28 cellular contexts compared by ENCODE assay signal in the genomic region with DNA sequence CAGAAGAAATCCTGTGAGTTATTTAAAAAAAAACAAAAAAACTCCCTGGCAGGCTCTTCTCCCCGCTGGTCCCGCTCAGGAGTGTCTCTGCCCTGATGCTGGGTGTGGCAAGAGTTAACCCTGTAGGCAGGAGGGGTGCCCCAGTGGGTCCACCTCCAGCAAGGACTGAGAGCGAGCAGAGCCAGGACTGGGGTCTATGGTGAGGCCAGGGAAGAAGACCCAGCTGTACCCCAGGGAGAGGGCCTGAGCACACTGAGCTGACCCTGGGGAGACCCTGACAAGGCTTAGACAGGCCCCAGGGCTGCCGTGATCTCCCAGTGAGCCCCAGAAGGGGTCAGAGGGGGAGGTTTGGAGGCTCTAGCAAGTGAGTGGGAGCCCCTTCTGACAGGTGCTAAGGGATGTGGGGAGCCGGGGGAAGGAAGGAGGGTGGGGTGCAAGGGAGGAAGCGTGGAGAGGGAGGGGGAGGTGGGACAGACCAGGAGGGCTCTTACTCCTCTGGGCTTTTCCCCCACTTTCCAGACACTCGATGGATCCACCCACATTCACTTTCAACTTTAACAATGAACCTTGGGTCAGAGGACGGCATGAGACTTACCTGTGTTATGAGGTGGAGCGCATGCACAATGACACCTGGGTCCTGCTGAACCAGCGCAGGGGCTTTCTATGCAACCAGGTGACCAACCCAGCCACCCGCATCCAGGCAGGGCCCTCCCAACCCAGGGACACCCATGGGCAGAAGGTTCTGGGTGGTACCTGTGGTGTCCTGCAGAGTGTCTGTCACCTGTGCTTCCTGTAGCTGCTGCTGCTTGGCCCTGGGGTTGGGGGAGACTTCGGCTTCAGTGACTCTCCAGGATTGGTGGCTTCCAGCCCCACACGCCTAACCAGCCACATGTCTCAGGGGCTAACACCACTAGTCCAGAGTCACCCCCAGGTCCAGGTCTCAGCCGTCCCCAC. TPM values are rescaled to one million over a fixed set of nuclear protein-coding genes. Genes with fewer than 3 reads are reported as not detected.
DNase-seq lines count a peak whose midpoint lies in the region; ATAC-seq and TF ChIP-seq lines count a peak whose summit lies in the region.
"Had no signal": no experiment of that assay in that cellular context is flagged by ENCODE, and none has a peak within 500 bp of the region (broad histone marks: within the 10 kb centered on the region; RNA-seq: fewer than 3 reads in every experiment).

No MANE protein-coding gene starts in this region.

- H3K4me3 ChIP-seq in aorta (ENCODE audit: low read length in 2 of 2), result no peak overlapping the region
- no peak overlapping the region for H3K4me3 ChIP-seq in esophagus squamous epithelium
- H3K4me3 ChIP-seq: GM23248, Peyer's patch, right atrium auricular region, SJCRH30, thyroid gland had no signal

- no peak for ATAC-seq in stimulated activated naive CD8-positive, alpha-beta T cell treated with anti-CD3 and anti-CD28 coated beads, Interleukin-15, Interleukin-2, amounts not matched to agents 100 U/mL and 50 U/mL, for 24 hours
- peak; percentile 6 for ATAC-seq in aorta (ENCODE audit: low FRiP score)
- ATAC-seq in GM18873 (IDR thresholded peaks at IDR 0.05; ENCODE audit: low FRiP score, unreplicated experiment), result no peak
- ATAC-seq: foreskin keratinocyte had no signal

- WGBS in aorta, 2 donors, result 89 to 90% methylated on average over 14 of the region's 14 CpGs
- WGBS in esophagus squamous epithelium, 2 donors, result 68 to 81% methylated on average over 8 to 11 of the region's 14 CpGs

- no peak overlapping the region for H3K4me3 Mint-ChIP-seq in stimulated activated naive CD8-positive, alpha-beta T cell treated with anti-CD3 and anti-CD28 coated beads, Interleukin-15, Interleukin-2, amounts not matched to agents 100 ng/mL and 50 ng/mL, for 24 hours
- no peak overlapping the region for H3K4me3 Mint-ChIP-seq in activated T-helper 1 cell treated with anti-CD3 and anti-CD28 coated beads, Interleukin-12 subunit alpha, Interleukin-12 subunit beta, Interleukin-2, Interleukin-4 antibody, amounts not matched to agents 30 ng/mL and 10 ng/mL and 1 ng/mL, durations not matched to agents 14 hours and 24 hours and 36 hours
- peak overlapping the region; percentile 23 to 97 (median 94) for H3K4me3 Mint-ChIP-seq in immature natural killer cell

- no peaks in the 10 kb centered on the region for H3K9me3 Mint-ChIP-seq in stimulated activated naive CD8-positive, alpha-beta T cell treated with anti-CD3 and anti-CD28 coated beads, Interleukin-15, Interleukin-2, amounts not matched to agents 100 ng/mL and 50 ng/mL, for 24 hours
- H3K9me3 Mint-ChIP-seq in activated T-helper 1 cell treated with anti-CD3 and anti-CD28 coated beads, Interleukin-12 subunit alpha, Interleukin-12 subunit beta, Interleukin-2, Interleukin-4 antibody, amounts not matched to agents 30 ng/mL and 10 ng/mL and 1 ng/mL, durations not matched to agents 14 hours and 24 hours and 36 hours, result no peaks in the 10 kb centered on the region
- H3K9me3 Mint-ChIP-seq in immature natural killer cell, result no peaks in the 10 kb centered on the region

- H3K27ac Mint-ChIP-seq in stimulated activated naive CD8-positive, alpha-beta T cell treated with anti-CD3 and anti-CD28 coated beads, Interleukin-15, Interleukin-2, amounts not matched to agents 100 ng/mL and 50 ng/mL, for 24 hours, result peak overlapping the region; percentile 45
- peak overlapping the region; percentile 48 for H3K27ac Mint-ChIP-seq in activated T-helper 1 cell treated with anti-CD3 and anti-CD28 coated beads, Interleukin-12 subunit alpha, Interleukin-12 subunit beta, Interleukin-2, Interleukin-4 antibody, amounts not matched to agents 30 ng/mL and 10 ng/mL and 1 ng/mL, durations not matched to agents 14 hours and 24 hours and 36 hours
- peak overlapping the region; percentile 93 to 99 (median 98) for H3K27ac Mint-ChIP-seq in immature natural killer cell

- H3K27me3 ChIP-seq in aorta (ENCODE audit: control insufficient read depth in 1 of 2, insufficient read depth in 2 of 2, low read length in 1 of 2), result no peaks in the 10 kb centered on the region
- H3K27me3 ChIP-seq in esophagus squamous epithelium, result no peaks in the 10 kb centered on the region
- H3K27me3 ChIP-seq: foreskin keratinocyte, Peyer's patch, right atrium auricular region, thyroid gland had no signal

- no peaks in the 10 kb centered on the region for H3K36me3 ChIP-seq in aorta (ENCODE audit: control insufficient read depth in 1 of 2, insufficient read depth in 2 of 2, low read length in 1 of 2)
- peaks cover 0 to 23% (median 0%) of the 10 kb centered on the region in 3 donors for H3K36me3 ChIP-seq in esophagus squamous epithelium
- H3K36me3 ChIP-seq: right atrium auricular region, SJCRH30, thyroid gland had no signal

- H3K4me1 ChIP-seq in aorta (ENCODE audit: control insufficient read depth in 1 of 2, insufficient read depth in 2 of 2, low read length in 2 of 2) (no peaks in the 10 kb centered on the region), esophagus squamous epithelium (peaks cover 0 to 19% (median 0%) of the 10 kb centered on the region in 3 donors)
- H3K4me1 ChIP-seq: foreskin keratinocyte, parathyroid adenoma, Peyer's patch, right atrium auricular region, SJCRH30 had no signal

- peaks cover 76% of the 10 kb centered on the region for H3K4me1 Mint-ChIP-seq in stimulated activated naive CD8-positive, alpha-beta T cell treated with anti-CD3 and anti-CD28 coated beads, Interleukin-15, Interleukin-2, amounts not matched to agents 100 ng/mL and 50 ng/mL, for 24 hours (ENCODE audit: low read depth)
- peaks cover 57% of the 10 kb centered on the region for H3K4me1 Mint-ChIP-seq in activated T-helper 1 cell treated with anti-CD3 and anti-CD28 coated beads, Interleukin-12 subunit alpha, Interleukin-12 subunit beta, Interleukin-2, Interleukin-4 antibody, amounts not matched to agents 30 ng/mL and 10 ng/mL and 1 ng/mL, durations not matched to agents 14 hours and 24 hours and 36 hours (ENCODE audit: low read depth)
- peaks cover 88 to 89% of the 10 kb centered on the region in 2 donors for H3K4me1 Mint-ChIP-seq in immature natural killer cell

- no peak for TF ChIP-seq CTCF in esophagus squamous epithelium (IDR thresholded peaks at IDR 0.05)

- no peak for DNase-seq in stimulated activated naive CD8-positive, alpha-beta T cell treated with anti-CD3 and anti-CD28 coated beads, Interleukin-15, Interleukin-2, amounts not matched to agents 100 U/mL and 50 U/mL, for 24 hours
- no peak for DNase-seq in activated T-helper 1 cell treated with anti-CD3 and anti-CD28 coated beads, Interleukin-12 subunit alpha, Interleukin-12 subunit beta, Interleukin-2, Interleukin-4 antibody, amounts not matched to agents 30 ng/mL and 10 ng/mL and 1 ng/mL, durations not matched to agents 14 hours and 24 hours and 36 hours (ENCODE audit: low spot score)
- peak in 1 of 3 donors; percentile 22 for DNase-seq in immature natural killer cell
- DNase-seq in aorta, result no peak
- no peak for DNase-seq in esophagus squamous epithelium (lab: John Stamatoyannopoulos, UW)
- no peak for DNase-seq in DMS153 (lab: John Stamatoyannopoulos, UW)
- DNase-seq: ACHN; activated CD8-positive, alpha-beta memory T cell treated with anti-CD3 and anti-CD28 coated beads, Interleukin-2, amount 50 U/mL, for 4 hours; activated gamma-delta T cell; C1 segment of cervical spinal cord; effector CD8-positive, alpha-beta T cell; EL; foreskin keratinocyte; GM23248; Kasumi-1; NCI-H187 treated with DMSO at 0.1 percent for 48 hours; NCI-H526 treated with DMSO at 0.1 percent for 48 hours; Peyer's patch; SJCRH30; stimulated activated CD4-positive, alpha-beta T cell treated with anti-CD3 and anti-CD28 coated beads, Interleukin-4, amount 100 ng/mL, for 1 hour; stimulated activated naive CD4-positive, alpha-beta T cell treated with Interleukin-2 at 50 U/mL for 16 hours; thyroid gland had no signal

- H3K27ac ChIP-seq in aorta (ENCODE audit: low read depth in 1 of 2, low read length in 2 of 2) (no peak overlapping the region), esophagus squamous epithelium (no peak overlapping the region)
- H3K27ac ChIP-seq: foreskin keratinocyte, GM23248, parathyroid adenoma, Peyer's patch, right atrium auricular region, SJCRH30, thyroid gland had no signal

- TF ChIP-seq POLR2A in esophagus squamous epithelium (IDR thresholded peaks at IDR 0.05), result no peak

- H3K27me3 Mint-ChIP-seq in stimulated activated naive CD8-positive, alpha-beta T cell treated with anti-CD3 and anti-CD28 coated beads, Interleukin-15, Interleukin-2, amounts not matched to agents 100 ng/mL and 50 ng/mL, for 24 hours, result no peaks in the 10 kb centered on the region
- H3K27me3 Mint-ChIP-seq in activated T-helper 1 cell treated with anti-CD3 and anti-CD28 coated beads, Interleukin-12 subunit alpha, Interleukin-12 subunit beta, Interleukin-2, Interleukin-4 antibody, amounts not matched to agents 30 ng/mL and 10 ng/mL and 1 ng/mL, durations not matched to agents 14 hours and 24 hours and 36 hours (ENCODE audit: insufficient read depth), result no peaks in the 10 kb centered on the region
- peaks cover 11 to 18% (median 17%) of the 10 kb centered on the region in 3 donors for H3K27me3 Mint-ChIP-seq in immature natural killer cell (ENCODE audit: low read depth in 3 of 3)

- peaks cover 53% of the 10 kb centered on the region for H3K36me3 Mint-ChIP-seq in stimulated activated naive CD8-positive, alpha-beta T cell treated with anti-CD3 and anti-CD28 coated beads, Interleukin-15, Interleukin-2, amounts not matched to agents 100 ng/mL and 50 ng/mL, for 24 hours (ENCODE audit: low read depth)
- peaks cover 36% of the 10 kb centered on the region for H3K36me3 Mint-ChIP-seq in activated T-helper 1 cell treated with anti-CD3 and anti-CD28 coated beads, Interleukin-12 subunit alpha, Interleukin-12 subunit beta, Interleukin-2, Interleukin-4 antibody, amounts not matched to agents 30 ng/mL and 10 ng/mL and 1 ng/mL, durations not matched to agents 14 hours and 24 hours and 36 hours (ENCODE audit: low read depth)
- peaks cover 31 to 35% (median 32%) of the 10 kb centered on the region in 3 donors for H3K36me3 Mint-ChIP-seq in immature natural killer cell

- intact Hi-C loops in activated T-helper 1 cell treated with anti-CD3 and anti-CD28 coated beads, Interleukin-12 subunit alpha, Interleukin-12 subunit beta, Interleukin-2, Interleukin-4 antibody, amounts not matched to agents 30 ng/mL and 10 ng/mL and 1 ng/mL, durations not matched to agents 14 hours and 24 hours and 36 hours (cut with micrococcal nuclease), result no loop called here
- intact Hi-C loops in aorta (cut with DNase I) (no loop called here), esophagus squamous epithelium (cut with DNase I) (no loop called here)

- H3K9me3 ChIP-seq in aorta (ENCODE audit: control insufficient read depth, low read length) (no peaks in the 10 kb centered on the region), esophagus squamous epithelium (no peaks in the 10 kb centered on the region)
- H3K9me3 ChIP-seq: Peyer's patch, right atrium auricular region, SJCRH30, thyroid gland had no signal

RNA-seq across cellular contexts. Expression of gene APOBEC3G, which starts 6.4 kb away (rescaled TPM):
- total RNA-seq in activated T-helper 1 cell treated with anti-CD3 and anti-CD28 coated beads, Interleukin-12 subunit alpha, Interleukin-12 subunit beta, Interleukin-2, Interleukin-4 antibody, amounts not matched to agents 30 ng/mL and 10 ng/mL and 1 ng/mL, durations not matched to agents 14 hours and 24 hours and 36 hours, result 53.7 and 56.7 TPM in 2 replicates
- polyA plus RNA-seq in immature natural killer cell, result 100 to 1,000 TPM; 494 to 885 (median 545) TPM
- 1 to 10 TPM; 7.0 to 9.5 TPM for total RNA-seq in aorta
- 10 to 100 TPM in 1 of 2 donors, 1 to 10 TPM in 1; 6.3 to 10.1 TPM for polyA plus RNA-seq in aorta
- 10 to 100 TPM in 2 of 4 donors, 1 to 10 TPM in 1, under 1 TPM in 1; 0.91 to 12.1 (median 6.5) TPM for total RNA-seq in esophagus squamous epithelium
- total RNA-seq: SJCRH30 had no signal
- polyA plus RNA-seq: neural cell had no signal

RNA-seq across cellular contexts. Expression of gene APOBEC3H, which starts 13.6 kb away (rescaled TPM):
- total RNA-seq in activated T-helper 1 cell treated with anti-CD3 and anti-CD28 coated beads, Interleukin-12 subunit alpha, Interleukin-12 subunit beta, Interleukin-2, Interleukin-4 antibody, amounts not matched to agents 30 ng/mL and 10 ng/mL and 1 ng/mL, durations not matched to agents 14 hours and 24 hours and 36 hours, result 5.0 and 7.4 TPM in 2 replicates
- polyA plus RNA-seq in immature natural killer cell (10 to 100 TPM; 16.7 to 22.2 (median 21.7) TPM), aorta (not detected)
- total RNA-seq in aorta (not detected), esophagus squamous epithelium (under 1 TPM in 2 of 4 donors, not detected in 2; 0.92 to 0.95 TPM)
- total RNA-seq: GM23248, mesenteric fat pad, Peyer's patch, SJCRH30 had no signal
- polyA plus RNA-seq: GM23248, neural cell had no signal

RNA-seq across cellular contexts. Expression of gene APOBEC3F, which starts 42.8 kb away (rescaled TPM):
- total RNA-seq in activated T-helper 1 cell treated with anti-CD3 and anti-CD28 coated beads, Interleukin-12 subunit alpha, Interleukin-12 subunit beta, Interleukin-2, Interleukin-4 antibody, amounts not matched to agents 30 ng/mL and 10 ng/mL and 1 ng/mL, durations not matched to agents 14 hours and 24 hours and 36 hours, result 19.0 and 21.6 TPM in 2 replicates
- polyA plus RNA-seq in immature natural killer cell (10 to 100 TPM in 2 of 3 donors, 1 to 10 TPM in 1; 9.0 to 43.0 (median 16.8) TPM), aorta (1 to 10 TPM; 4.9 to 9.5 TPM)
- total RNA-seq in aorta (1 to 10 TPM; 6.3 to 9.4 TPM), esophagus squamous epithelium (1 to 10 TPM in 3 of 4 donors, under 1 TPM in 1; 0.44 to 2.7 (median 2.2) TPM)
- total RNA-seq: SJCRH30 had no signal
- polyA plus RNA-seq: neural cell had no signal

Comparison
In these comparisons a context has a peak if more than half of its experiments do, and no peak if none do; other contexts are left out.
1. H3K27ac Mint-ChIP-seq: peak in every context shown above with its lines; median percentile 98 in immature natural killer cell; 48 in activated T-helper 1 cell treated with anti-CD3 and anti-CD28 coated beads, Interleukin-12 subunit alpha, Interleukin-12 subunit beta, Interleukin-2, Interleukin-4 antibody, amounts not matched to agents 30 ng/mL and 10 ng/mL and 1 ng/mL, durations not matched to agents 14 hours and 24 hours and 36 hours; 45 in stimulated activated naive CD8-positive, alpha-beta T cell treated with anti-CD3 and anti-CD28 coated beads, Interleukin-15, Interleukin-2, amounts not matched to agents 100 ng/mL and 50 ng/mL, for 24 hours.
2. H3K4me3 Mint-ChIP-seq: peak in immature natural killer cell (5 of 5); none in stimulated activated naive CD8-positive, alpha-beta T cell treated with anti-CD3 and anti-CD28 coated beads, Interleukin-15, Interleukin-2, amounts not matched to agents 100 ng/mL and 50 ng/mL, for 24 hours (single experiment) and activated T-helper 1 cell treated with anti-CD3 and anti-CD28 coated beads, Interleukin-12 subunit alpha, Interleukin-12 subunit beta, Interleukin-2, Interleukin-4 antibody, amounts not matched to agents 30 ng/mL and 10 ng/mL and 1 ng/mL, durations not matched to agents 14 hours and 24 hours and 36 hours (single experiment).